8 cellular contexts compared by ENCODE assay signal in the genomic region with DNA sequence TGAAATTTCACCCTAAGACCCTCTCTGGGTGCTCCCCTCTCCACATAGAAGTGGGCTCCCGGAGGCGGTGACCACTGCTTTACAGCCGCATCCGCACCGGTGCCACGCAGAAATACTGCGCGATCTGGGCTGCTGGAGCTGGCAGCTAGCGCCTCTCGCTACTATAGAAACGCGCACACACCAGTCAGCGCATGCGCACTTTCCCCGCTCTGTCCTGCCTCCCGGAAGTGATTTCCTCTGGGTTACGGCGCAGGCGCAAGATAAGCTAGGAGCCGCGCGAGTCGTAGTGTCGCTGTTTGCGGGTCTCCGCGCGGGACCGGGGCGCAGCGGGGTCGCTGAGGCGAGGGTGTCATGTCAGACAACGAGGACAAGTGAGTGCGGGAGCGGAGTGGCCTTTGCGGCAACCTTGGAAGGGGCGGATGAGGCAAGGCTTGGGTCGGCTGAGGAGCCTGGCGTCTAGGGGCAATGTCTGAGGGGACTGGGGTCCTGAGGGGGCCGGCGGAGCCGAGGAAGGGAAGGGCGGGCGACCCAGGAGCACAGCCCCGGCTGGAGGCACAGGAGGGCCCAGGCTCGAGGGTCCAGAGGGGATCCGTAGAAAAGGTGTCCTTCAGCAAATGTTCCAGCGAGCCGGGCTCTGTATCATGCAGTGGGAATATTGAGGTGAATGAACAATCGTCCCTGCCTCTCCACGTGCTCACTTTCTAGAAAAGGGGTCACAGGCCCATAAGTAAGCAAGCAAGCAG. TPM values are rescaled to one million over a fixed set of nuclear protein-coding genes. Genes with fewer than 3 reads are reported as not detected.
DNase-seq lines count a peak whose midpoint lies in the region; ATAC-seq and TF ChIP-seq lines count a peak whose summit lies in the region.

Gene C22orf23, minus strand, starts transcription at position 165 of the 743 bp plus-strand sequence. CDS start 452 bp downstream, outside the sequence.
Gene POLR2F, plus strand, starts transcription at position 263 of the 743 bp plus-strand sequence. Its CDS starts 89 bp downstream, at position 352.

- no peaks in the 10 kb centered on the region for H3K9me3 ChIP-seq in HAP-1
- no peaks in the 10 kb centered on the region for H3K9me3 ChIP-seq in MM.1S (replicated peaks; ENCODE audit: insufficient read depth, low read length)
- H3K9me3 ChIP-seq in neural cell (ENCODE audit: low read length), result no peaks in the 10 kb centered on the region

- H3K36me3 ChIP-seq in HAP-1 (replicated peaks) (peaks cover 24% of the 10 kb centered on the region), MM.1S (replicated peaks; ENCODE audit: insufficient read depth, low read length) (peaks cover 2% of the 10 kb centered on the region), neural cell (ENCODE audit: insufficient read depth, low read length) (no peaks in the 10 kb centered on the region)

- H3K27ac Mint-ChIP-seq in stimulated activated naive CD8-positive, alpha-beta T cell treated with anti-CD3 and anti-CD28 coated beads, Interleukin-15, amount 100 ng/mL, for 72 hours, result peak within 1 kb of the TSS; percentile 95

- H3K9me2 ChIP-seq in MM.1S (replicated peaks; ENCODE audit: insufficient read depth, low read length) (no peaks in the 10 kb centered on the region), neural cell (ENCODE audit: insufficient read depth, low read length) (no peaks in the 10 kb centered on the region)

- H3K4me3 Mint-ChIP-seq in stimulated activated naive CD8-positive, alpha-beta T cell treated with anti-CD3 and anti-CD28 coated beads, Interleukin-15, amount 100 ng/mL, for 72 hours, result peak within 1 kb of the TSS; percentile 83 to 91

- H2AFZ ChIP-seq in MM.1S (ENCODE audit: low read length) (peak within 1 kb of the TSS; percentile 98), neural cell (ENCODE audit: low read depth, low read length) (peak within 1 kb of the TSS; percentile 91)

- H3K9me3 Mint-ChIP-seq in stimulated activated naive CD8-positive, alpha-beta T cell treated with anti-CD3 and anti-CD28 coated beads, Interleukin-15, amount 100 ng/mL, for 72 hours, result no peaks in the 10 kb centered on the region

- H4K20me1 ChIP-seq in MM.1S (ENCODE audit: insufficient read depth, low read length), result no peaks in the 10 kb centered on the region
- no peaks in the 10 kb centered on the region for H4K20me1 ChIP-seq in neural cell (ENCODE audit: insufficient read depth)

- H3K4me1 Mint-ChIP-seq in stimulated activated naive CD8-positive, alpha-beta T cell treated with anti-CD3 and anti-CD28 coated beads, Interleukin-15, amount 100 ng/mL, for 72 hours, result peaks cover 38% of the 10 kb centered on the region

- no peaks in the 10 kb centered on the region for H3F3A ChIP-seq in MM.1S (ENCODE audit: insufficient read depth, low read length)
- no peaks in the 10 kb centered on the region for H3F3A ChIP-seq in neural cell (ENCODE audit: insufficient read depth, low read length, poor library complexity, severe bottlenecking)

- TF ChIP-seq EP300 in neural cell (conservative IDR thresholded peaks at IDR 0.05; ENCODE audit: poor library complexity, severe bottlenecking), result no peak

- no peaks in the 10 kb centered on the region for H3K27me3 Mint-ChIP-seq in stimulated activated naive CD8-positive, alpha-beta T cell treated with anti-CD3 and anti-CD28 coated beads, Interleukin-15, amount 100 ng/mL, for 72 hours

- H3K27ac ChIP-seq in MM.1S (ENCODE audit: low read length), result no peak within 1 kb of the TSS
- H3K27ac ChIP-seq in neural cell (ENCODE audit: low read length), result peak within 1 kb of the TSS; percentile 74

- H3K79me2 ChIP-seq in MM.1S (ENCODE audit: low read length) (peaks cover 36% of the 10 kb centered on the region), neural cell (replicated peaks; ENCODE audit: insufficient read depth, low read length) (peaks cover 16% of the 10 kb centered on the region)

- ATAC-seq in stimulated activated naive CD8-positive, alpha-beta T cell treated with anti-CD3 and anti-CD28 coated beads, Interleukin-15, amount 100 ng/mL, for 72 hours, result peak; percentile 99

- TF ChIP-seq CTCF in MM.1S (IDR thresholded peaks at IDR 0.05; ENCODE audit: low read length) (no peak), foreskin fibroblast (IDR thresholded peaks at IDR 0.05; ENCODE audit: low read depth, low read length) (no peak), neural cell (IDR thresholded peaks at IDR 0.05; ENCODE audit: poor library complexity, severe bottlenecking) (peak; percentile 31)

- in situ Hi-C loops in HAP-1 (cut with MboI; ENCODE audit: low sequenced_read_pairs), result loop anchor here (10.0 kb wide), 1 partner anchor 139 kb away; no protein-coding TSS in a partner anchor

- TF ChIP-seq RAD21 in neural cell (conservative IDR thresholded peaks at IDR 0.05), result peak; percentile 24

- DNase-seq in GDM1 (lab: John Stamatoyannopoulos, UW) (peak; percentile 89), HAP-1 (ENCODE audit: low spot score in 2 of 2) (peak; percentile 94 to 96), MM.1S (peak; percentile 98), SHP77 treated with DMSO at 0.1 percent for 48 hours (lab: John Stamatoyannopoulos, UW) (peak; percentile 85), activated gamma-delta T cell treated with Interleukin-2 at 50 U/mL for 16 hours (peak; percentile 96), foreskin fibroblast (peak; percentile 91 to 98)
- DNase-seq in stimulated activated naive CD8-positive, alpha-beta T cell treated with anti-CD3 and anti-CD28 coated beads, Interleukin-15, amount 100 ng/mL, for 72 hours, result peak; percentile 93 to 94

- H3K27me3 ChIP-seq in HAP-1 (ENCODE audit: low read depth) (no peaks in the 10 kb centered on the region), MM.1S (replicated peaks; ENCODE audit: insufficient read depth, low read length) (no peaks in the 10 kb centered on the region; the same call in 1 of the 2 replicates), neural cell (ENCODE audit: insufficient read depth, low read depth, low read length) (no peaks in the 10 kb centered on the region)

- H3K9ac ChIP-seq in MM.1S (ENCODE audit: low read length), result peak within 1 kb of the TSS; percentile 84
- H3K9ac ChIP-seq in neural cell (ENCODE audit: low read length), result peak within 1 kb of the TSS; percentile 89

- H3K4me3 ChIP-seq in HAP-1 (peak within 1 kb of the TSS; percentile 100), MM.1S (ENCODE audit: low read length) (peak within 1 kb of the TSS; percentile 98), foreskin fibroblast (ENCODE audit: low read depth in 1 of 2, low read length in 2 of 2) (peak within 1 kb of the TSS; percentile 92 to 96), neural cell (ENCODE audit: low read length) (peak within 1 kb of the TSS; percentile 99)

- H3K4me2 ChIP-seq in MM.1S (ENCODE audit: low read depth, low read length) (peak within 1 kb of the TSS; percentile 100), neural cell (ENCODE audit: low read length) (peak within 1 kb of the TSS; percentile 88)

- H3K4me1 ChIP-seq in HAP-1 (peaks cover 5% of the 10 kb centered on the region), MM.1S (ENCODE audit: low read length) (peaks cover 7% of the 10 kb centered on the region)

TF ChIP-seq in neural cell, 6 proteins besides CTCF, POLR2A, EP300 and RAD21:
- TF ChIP-seq POLR2AphosphoS5 (IDR thresholded peaks at IDR 0.05) (peak; percentile 91), EZH2 (IDR thresholded peaks at IDR 0.05; ENCODE audit: borderline replicate concordance, insufficient read depth, low read length, poor library complexity, severe bottlenecking) (no peak), REST (IDR thresholded peaks at IDR 0.05; ENCODE audit: borderline replicate concordance) (peak; percentile 48), MXI1 (conservative IDR thresholded peaks at IDR 0.05; ENCODE audit: poor library complexity, severe bottlenecking) (peak; percentile 89), TAF1 (IDR thresholded peaks at IDR 0.05; ENCODE audit: low read depth) (no peak), SMC3 (conservative IDR thresholded peaks at IDR 0.05; ENCODE audit: poor library complexity) (no peak)

RNA-seq across cellular contexts. Expression of gene C22orf23, which starts in this region (rescaled TPM):
- 1.0 and 1.3 TPM in 2 replicates for polyA plus RNA-seq in neural cell
- polyA minus RNA-seq in neural cell, result 0.97 and 1.3 TPM in 2 replicates

RNA-seq across cellular contexts. Expression of gene POLR2F, which starts in this region (rescaled TPM):
- 170 and 195 TPM in 2 replicates for polyA plus RNA-seq in neural cell
- 33.8 and 54.3 TPM in 2 replicates for polyA minus RNA-seq in neural cell
